Comparison of ENCODE assay signal across 7 cellular contexts in the genomic region with DNA sequence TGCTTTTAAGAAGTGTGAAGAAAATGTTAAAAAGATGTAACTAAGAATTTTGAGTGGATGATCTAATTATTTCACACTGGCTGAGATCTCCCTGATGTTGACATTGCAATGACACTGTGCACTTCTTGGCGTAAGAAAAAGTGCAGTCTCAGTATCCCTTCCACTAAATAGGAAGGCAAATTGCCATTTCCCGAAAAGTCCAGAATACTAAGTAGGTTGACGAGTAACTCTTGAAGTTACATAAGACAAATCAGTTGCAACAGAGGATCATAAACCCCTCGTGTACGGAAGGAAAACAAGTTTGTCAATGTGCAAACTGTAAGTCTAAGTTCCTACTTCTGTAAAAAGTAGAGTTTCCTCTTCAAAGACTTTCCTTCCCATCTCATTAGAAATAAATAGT.
A peak's percentile ranks its signal among the peaks of the same experiment; 100 is the strongest.
DNase-seq lines count a peak whose midpoint lies in the region; ATAC-seq and TF ChIP-seq lines count a peak whose summit lies in the region.
"Not testable (repeated sequence)": the region's sequence is repeated elsewhere in the genome, so short reads cannot be mapped to it uniquely, and the experiment has no call there.

No MANE protein-coding gene starts in this region.

- not testable (repeated sequence) for H3K27ac Mint-ChIP-seq in naive thymus-derived CD4-positive, alpha-beta T cell

- H3K36me3 Mint-ChIP-seq in naive thymus-derived CD4-positive, alpha-beta T cell = not testable (repeated sequence)

- H3K4me1 Mint-ChIP-seq in naive thymus-derived CD4-positive, alpha-beta T cell = not testable (repeated sequence)

- CTCF ChIA-PET in naive thymus-derived CD4-positive, alpha-beta T cell (lab: Charles Lee) = not testable (repeated sequence)

- H3K27me3 ChIP-seq in left lung; naive thymus-derived CD4-positive, alpha-beta T cell (ENCODE audit: control insufficient read depth in 2 of 2, insufficient read depth in 2 of 2, low read length in 2 of 2): not testable (repeated sequence)

- not testable (repeated sequence) for H3K9me3 Mint-ChIP-seq in naive thymus-derived CD4-positive, alpha-beta T cell

- H3K27ac ChIP-seq in left lung = peak overlapping the region; percentile 39 to 86
- not testable (repeated sequence) for H3K27ac ChIP-seq in naive thymus-derived CD4-positive, alpha-beta T cell (ENCODE audit: low read depth, low read length)

- not testable (repeated sequence) for TF ChIP-seq CTCF in NB4 (IDR thresholded peaks at IDR 0.05; ENCODE audit: low read depth, low read length); epithelial cell of esophagus (IDR thresholded peaks at IDR 0.05; ENCODE audit: insufficient read depth, low read depth, low read length, missing control alignments); left lung (IDR thresholded peaks at IDR 0.05)

- H3K9me3 ChIP-seq in left lung; naive thymus-derived CD4-positive, alpha-beta T cell (ENCODE audit: control insufficient read depth in 2 of 3, low read length in 3 of 3): not testable (repeated sequence)

- H3K4me3 ChIP-seq in NB4 (ENCODE audit: low read depth, low read length); epithelial cell of esophagus (ENCODE audit: low read length); left lung; naive thymus-derived CD4-positive, alpha-beta T cell (ENCODE audit: low read length): not testable (repeated sequence)

- H3K4me3 Mint-ChIP-seq in naive thymus-derived CD4-positive, alpha-beta T cell = not testable (repeated sequence)

- DNase-seq in CD1c-positive myeloid dendritic cell (ENCODE audit: extremely low spot score) = peak; percentile 90
- peak; percentile 32 for DNase-seq in NB4 (ENCODE audit: low read depth)
- DNase-seq in epithelial cell of esophagus (ENCODE audit: low read depth) = peak; percentile 37
- not testable (repeated sequence) for DNase-seq in Right ventricle myocardium superior; left lung; naive thymus-derived CD4-positive, alpha-beta T cell
- peak; percentile 18 for DNase-seq in superior temporal gyrus (ENCODE audit: extremely low spot score)

- ATAC-seq in Right ventricle myocardium superior (ENCODE audit: poor library complexity) = peak; percentile 30
- peak; percentile 39 for ATAC-seq in left lung
- ATAC-seq in naive thymus-derived CD4-positive, alpha-beta T cell = peak; percentile 79

- intact Hi-C loops in Right ventricle myocardium superior (cut with DNase I); left lung (cut with DNase I); naive thymus-derived CD4-positive, alpha-beta T cell (cut with micrococcal nuclease): not testable (repeated sequence)

- TF ChIP-seq POLR2A in NB4 (IDR thresholded peaks at IDR 0.05; ENCODE audit: extremely low read depth, insufficient read length) = not testable (repeated sequence)

- POLR2A ChIA-PET in naive thymus-derived CD4-positive, alpha-beta T cell (lab: Charles Lee) = not testable (repeated sequence)

- H3K27me3 Mint-ChIP-seq in naive thymus-derived CD4-positive, alpha-beta T cell = not testable (repeated sequence)

- H3K36me3 ChIP-seq in left lung; naive thymus-derived CD4-positive, alpha-beta T cell (ENCODE audit: control insufficient read depth in 2 of 3, insufficient read depth in 3 of 3, low read length in 3 of 3): not testable (repeated sequence)

- H3K4me1 ChIP-seq in left lung; naive thymus-derived CD4-positive, alpha-beta T cell (ENCODE audit: control insufficient read depth in 2 of 2, insufficient read depth in 2 of 2, low read length in 2 of 2): not testable (repeated sequence)
